ENCODE assay signal across 1 cellular context in genomic region chr11:1523779-1524178, GRCh38.
TF ChIP-seq lines count a peak whose summit lies in the region.

No MANE protein-coding gene starts in this region.

TF ChIP-seq in HepG2, 621 proteins besides CTCF, POLR2A, EP300 and RAD21:
- TF ChIP-seq, protein P1, sequence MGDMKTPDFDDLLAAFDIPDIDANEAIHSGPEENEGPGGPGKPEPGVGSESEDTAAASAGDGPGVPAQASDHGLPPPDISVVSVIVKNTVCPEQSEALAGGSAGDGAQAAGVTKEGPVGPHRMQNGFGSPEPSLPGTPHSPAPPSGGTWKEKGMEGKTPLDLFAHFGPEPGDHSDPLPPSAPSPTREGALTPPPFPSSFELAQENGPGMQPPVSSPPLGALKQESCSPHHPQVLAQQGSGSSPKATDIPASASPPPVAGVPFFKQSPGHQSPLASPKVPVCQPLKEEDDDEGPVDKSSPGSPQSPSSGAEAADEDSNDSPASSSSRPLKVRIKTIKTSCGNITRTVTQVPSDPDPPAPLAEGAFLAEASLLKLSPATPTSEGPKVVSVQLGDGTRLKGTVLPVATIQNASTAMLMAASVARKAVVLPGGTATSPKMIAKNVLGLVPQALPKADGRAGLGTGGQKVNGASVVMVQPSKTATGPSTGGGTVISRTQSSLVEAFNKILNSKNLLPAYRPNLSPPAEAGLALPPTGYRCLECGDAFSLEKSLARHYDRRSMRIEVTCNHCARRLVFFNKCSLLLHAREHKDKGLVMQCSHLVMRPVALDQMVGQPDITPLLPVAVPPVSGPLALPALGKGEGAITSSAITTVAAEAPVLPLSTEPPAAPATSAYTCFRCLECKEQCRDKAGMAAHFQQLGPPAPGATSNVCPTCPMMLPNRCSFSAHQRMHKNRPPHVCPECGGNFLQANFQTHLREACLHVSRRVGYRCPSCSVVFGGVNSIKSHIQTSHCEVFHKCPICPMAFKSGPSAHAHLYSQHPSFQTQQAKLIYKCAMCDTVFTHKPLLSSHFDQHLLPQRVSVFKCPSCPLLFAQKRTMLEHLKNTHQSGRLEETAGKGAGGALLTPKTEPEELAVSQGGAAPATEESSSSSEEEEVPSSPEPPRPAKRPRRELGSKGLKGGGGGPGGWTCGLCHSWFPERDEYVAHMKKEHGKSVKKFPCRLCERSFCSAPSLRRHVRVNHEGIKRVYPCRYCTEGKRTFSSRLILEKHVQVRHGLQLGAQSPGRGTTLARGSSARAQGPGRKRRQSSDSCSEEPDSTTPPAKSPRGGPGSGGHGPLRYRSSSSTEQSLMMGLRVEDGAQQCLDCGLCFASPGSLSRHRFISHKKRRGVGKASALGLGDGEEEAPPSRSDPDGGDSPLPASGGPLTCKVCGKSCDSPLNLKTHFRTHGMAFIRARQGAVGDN (CRISPR knock-in tag; IDR thresholded peaks at IDR 0.05), result peak; percentile 18; the same call in 1 of the 2 replicates
- TF ChIP-seq TAF15 (IDR thresholded peaks at IDR 0.05; ENCODE audit: low read depth, low read length, poor library complexity, severe bottlenecking) (no peak), ZBTB7A (CRISPR knock-in tag; IDR thresholded peaks at IDR 0.05) (0 out of 2 replicates have a peak, but pooled peaks have one; percentile 2)
TF ChIP-seq in HepG2: peak in this region for 2.
